In the genomic region with DNA sequence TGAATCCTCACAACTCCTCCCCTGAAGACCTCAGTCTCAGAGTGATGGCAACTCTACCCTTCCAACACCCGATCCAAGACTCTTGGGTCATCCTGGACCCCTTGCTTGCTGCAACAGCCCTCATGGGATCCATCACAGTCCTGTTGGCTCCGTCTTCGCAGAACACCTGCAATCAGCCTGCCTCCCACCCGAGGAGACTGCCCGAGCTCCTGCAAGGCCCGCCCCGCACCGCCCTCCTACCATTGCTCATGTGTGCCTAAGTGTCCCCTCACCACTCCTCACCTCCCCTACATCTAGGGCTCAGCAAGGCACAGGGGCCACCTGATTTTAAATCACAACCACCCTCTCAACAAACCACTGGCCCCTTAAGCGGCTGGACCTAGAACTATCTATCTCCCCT, we compare ENCODE assay signal across 21 cellular contexts. TPM values are rescaled to one million over a fixed set of nuclear protein-coding genes. Genes with fewer than 3 reads are reported as not detected.
DNase-seq lines count a peak whose midpoint lies in the region; ATAC-seq lines count a peak whose summit lies in the region.
"Had no signal": no experiment of that assay in that cellular context is flagged by ENCODE, and none has a peak within 500 bp of the region (broad histone marks: within the 10 kb centered on the region; RNA-seq: fewer than 3 reads in every experiment).

No MANE protein-coding gene starts in this region.

- no peak overlapping the region for H4K91ac ChIP-seq in mesenchymal stem cell (ENCODE audit: low read length)

- H2BK5ac ChIP-seq in mesenchymal stem cell (ENCODE audit: low read depth, low read length, poor library complexity, severe bottlenecking) = no peak overlapping the region

- peaks cover 0 to 12% of the 10 kb centered on the region in 2 experiments for H3K36me3 ChIP-seq in mesenchymal stem cell (ENCODE audit: control insufficient read depth in 1 of 2, insufficient read depth in 2 of 2, low read depth in 1 of 2, low read length in 2 of 2)
- H3K36me3 ChIP-seq: left lung, SJSA1, upper lobe of right lung had no signal

- H3K4me2 ChIP-seq in mesenchymal stem cell (ENCODE audit: low read length, poor library complexity, severe bottlenecking) = no peak overlapping the region

- H2AFZ ChIP-seq in mesenchymal stem cell (ENCODE audit: low read depth, low read length) = no peak overlapping the region

- peaks cover 45% of the 10 kb centered on the region for H3K79me1 ChIP-seq in mesenchymal stem cell (replicated peaks; ENCODE audit: low read length, poor library complexity, severe bottlenecking)

- DNase-seq in T-helper 1 cell (no peak), left cardiac atrium (no peak), nucleus accumbens (lab: John Stamatoyannopoulos, UW) (no peak), mesenchymal stem cell (no peak)
- DNase-seq in activated naive CD8-positive, alpha-beta T cell treated with anti-CD3 and anti-CD28 coated beads, Interleukin-2, amount 10 ng/mL, durations not matched to agents 7 days and 5 days = no peak
- DNase-seq in naive thymus-derived CD8-positive, alpha-beta T cell = no peak
- DNase-seq: cerebellar nuclear complex; DMS79 treated with DMSO at 0.1 percent for 48 hours; left lung; MM.1S; NCI-H1930; NCI-H510A treated with DMSO at 0.1 percent for 48 hours; OCI-M1; posterior cingulate gyrus; stimulated activated CD4-positive, alpha-beta T cell treated with anti-CD3 and anti-CD28 coated beads, Interleukin-4, amount 100 ng/mL, for 24 hours; upper lobe of right lung had no signal

- no peak overlapping the region for H2AK5ac ChIP-seq in mesenchymal stem cell (ENCODE audit: low read length, severe bottlenecking)

- H3K4me1 Mint-ChIP-seq in T-helper 1 cell treated with Interleukin-12 subunit alpha and Interleukin-12 subunit beta and Interleukin-4 antibody, amounts not matched to agents 30 μg/mL and 1 μg/mL, for 36 hours (ENCODE audit: low read depth) = peaks cover 83% of the 10 kb centered on the region
- peaks cover 69 to 80% (median 79%) of the 10 kb centered on the region in 3 donors for H3K4me1 Mint-ChIP-seq in IgD-negative memory B cell
- peaks cover 67% of the 10 kb centered on the region for H3K4me1 Mint-ChIP-seq in activated naive CD8-positive, alpha-beta T cell treated with anti-CD3 and anti-CD28 coated beads, Interleukin-2, amount 10 ng/mL, durations not matched to agents 7 days and 5 days
- peaks cover 58 to 94% (median 93%) of the 10 kb centered on the region in 4 donors for H3K4me1 Mint-ChIP-seq in naive thymus-derived CD8-positive, alpha-beta T cell

- peak overlapping the region; percentile 64 for H3K27ac Mint-ChIP-seq in T-helper 1 cell treated with Interleukin-12 subunit alpha and Interleukin-12 subunit beta and Interleukin-4 antibody, amounts not matched to agents 30 μg/mL and 1 μg/mL, for 36 hours
- H3K27ac Mint-ChIP-seq in IgD-negative memory B cell = peak overlapping the region; percentile 25 to 77 (median 44)
- H3K27ac Mint-ChIP-seq in activated naive CD8-positive, alpha-beta T cell treated with anti-CD3 and anti-CD28 coated beads, Interleukin-2, amount 10 ng/mL, durations not matched to agents 7 days and 5 days = peak overlapping the region; percentile 62
- H3K27ac Mint-ChIP-seq in naive thymus-derived CD8-positive, alpha-beta T cell = peak overlapping the region; percentile 88 to 97 (median 94)

- H3K23ac ChIP-seq in mesenchymal stem cell (ENCODE audit: low read length in 2 of 2) = no peak overlapping the region

- H2BK15ac ChIP-seq in mesenchymal stem cell (ENCODE audit: low read depth, poor library complexity, severe bottlenecking) = no peak overlapping the region

- no peak overlapping the region for H3K14ac ChIP-seq in mesenchymal stem cell (ENCODE audit: low read length in 2 of 2)

- no peak overlapping the region for H2BK120ac ChIP-seq in mesenchymal stem cell (ENCODE audit: low read depth, low read length)

- POLR2A ChIA-PET in activated naive CD8-positive, alpha-beta T cell treated with anti-CD3 and anti-CD28 coated beads, Interleukin-2, amount 10 ng/mL, durations not matched to agents 7 days and 5 days (lab: Charles Lee) = interaction anchor here (1.1 kb wide), 1 partner anchor 9 kb away, joined by 4 read pairs; no protein-coding TSS in a partner anchor
- POLR2A ChIA-PET in naive thymus-derived CD8-positive, alpha-beta T cell (lab: Charles Lee) = interaction anchor here (0.6 to 3.4 kb wide), 12 partner anchors 10 to 84 kb away, joined by 3 to 23 read pairs (median 6); no protein-coding TSS in a partner anchor

- no peak overlapping the region for H3K4me3 ChIP-seq in mesenchymal stem cell (ENCODE audit: insufficient read depth in 1 of 2, low read depth in 1 of 2, low read length in 2 of 2)
- H3K4me3 ChIP-seq: left lung, SJSA1, upper lobe of right lung had no signal

- no peaks in the 10 kb centered on the region for H3K9me3 Mint-ChIP-seq in T-helper 1 cell treated with Interleukin-12 subunit alpha and Interleukin-12 subunit beta and Interleukin-4 antibody, amounts not matched to agents 30 μg/mL and 1 μg/mL, for 36 hours
- no peaks in the 10 kb centered on the region for H3K9me3 Mint-ChIP-seq in IgD-negative memory B cell
- H3K9me3 Mint-ChIP-seq in activated naive CD8-positive, alpha-beta T cell treated with anti-CD3 and anti-CD28 coated beads, Interleukin-2, amount 10 ng/mL, durations not matched to agents 7 days and 5 days = no peaks in the 10 kb centered on the region
- no peaks in the 10 kb centered on the region for H3K9me3 Mint-ChIP-seq in naive thymus-derived CD8-positive, alpha-beta T cell

- no peak overlapping the region for H3K4ac ChIP-seq in mesenchymal stem cell (ENCODE audit: low read depth in 1 of 2, low read length in 2 of 2)

- no peak overlapping the region for H3K9ac ChIP-seq in mesenchymal stem cell (ENCODE audit: low read length)

- no peak overlapping the region for H3K18ac ChIP-seq in mesenchymal stem cell (ENCODE audit: low read depth in 1 of 2, low read length in 2 of 2)

- peak overlapping the region; percentile 59 for H3K4me3 Mint-ChIP-seq in T-helper 1 cell treated with Interleukin-12 subunit alpha and Interleukin-12 subunit beta and Interleukin-4 antibody, amounts not matched to agents 30 μg/mL and 1 μg/mL, for 36 hours
- peak overlapping the region in 2 of 4 donors; percentile 6 to 60 for H3K4me3 Mint-ChIP-seq in IgD-negative memory B cell
- peak overlapping the region; percentile 84 for H3K4me3 Mint-ChIP-seq in activated naive CD8-positive, alpha-beta T cell treated with anti-CD3 and anti-CD28 coated beads, Interleukin-2, amount 10 ng/mL, durations not matched to agents 7 days and 5 days
- H3K4me3 Mint-ChIP-seq in naive thymus-derived CD8-positive, alpha-beta T cell = peak overlapping the region; percentile 76 to 99 (median 98)

- H3K27me3 Mint-ChIP-seq in T-helper 1 cell treated with Interleukin-12 subunit alpha and Interleukin-12 subunit beta and Interleukin-4 antibody, amounts not matched to agents 30 μg/mL and 1 μg/mL, for 36 hours (ENCODE audit: low read depth) = no peaks in the 10 kb centered on the region
- no peaks in the 10 kb centered on the region for H3K27me3 Mint-ChIP-seq in IgD-negative memory B cell
- H3K27me3 Mint-ChIP-seq in activated naive CD8-positive, alpha-beta T cell treated with anti-CD3 and anti-CD28 coated beads, Interleukin-2, amount 10 ng/mL, durations not matched to agents 7 days and 5 days = no peaks in the 10 kb centered on the region
- no peaks in the 10 kb centered on the region for H3K27me3 Mint-ChIP-seq in naive thymus-derived CD8-positive, alpha-beta T cell

- intact Hi-C loops in left cardiac atrium (cut with DNase I) = no loop called here

- H3K27me3 ChIP-seq in mesenchymal stem cell (ENCODE audit: control insufficient read depth in 1 of 2, insufficient read depth in 1 of 2, low read length in 2 of 2) = peaks cover 0 to 36% of the 10 kb centered on the region in 2 experiments
- H3K27me3 ChIP-seq: left lung, SJSA1, upper lobe of right lung had no signal

- peaks cover 23% of the 10 kb centered on the region for H3K4me1 ChIP-seq in mesenchymal stem cell (ENCODE audit: control insufficient read depth, insufficient read depth, low read depth, low read length)
- H3K4me1 ChIP-seq: SJSA1 had no signal

- WGBS in mesenchymal stem cell = 95% methylated on average over 9 of the region's 9 CpGs

- H4K8ac ChIP-seq in mesenchymal stem cell (ENCODE audit: low read length) = no peak overlapping the region

- no peak for ATAC-seq in activated naive CD8-positive, alpha-beta T cell treated with anti-CD3 and anti-CD28 coated beads, Interleukin-2, amount 10 ng/mL, durations not matched to agents 7 days and 5 days (ENCODE audit: low read depth)
- no peak for ATAC-seq in naive thymus-derived CD8-positive, alpha-beta T cell
- ATAC-seq in left cardiac atrium = no peak
- ATAC-seq: left lung, upper lobe of right lung had no signal

- H2BK12ac ChIP-seq in mesenchymal stem cell (ENCODE audit: low read length in 2 of 2) = no peak overlapping the region

- H3K36me3 Mint-ChIP-seq in T-helper 1 cell treated with Interleukin-12 subunit alpha and Interleukin-12 subunit beta and Interleukin-4 antibody, amounts not matched to agents 30 μg/mL and 1 μg/mL, for 36 hours (ENCODE audit: low read depth) = peaks cover 52% of the 10 kb centered on the region
- H3K36me3 Mint-ChIP-seq in IgD-negative memory B cell = peaks cover 10% of the 10 kb centered on the region
- H3K36me3 Mint-ChIP-seq in activated naive CD8-positive, alpha-beta T cell treated with anti-CD3 and anti-CD28 coated beads, Interleukin-2, amount 10 ng/mL, durations not matched to agents 7 days and 5 days = peaks cover 46% of the 10 kb centered on the region
- peaks cover 0 to 33% (median 3%) of the 10 kb centered on the region in 3 donors for H3K36me3 Mint-ChIP-seq in naive thymus-derived CD8-positive, alpha-beta T cell

- no peak overlapping the region for H3K27ac ChIP-seq in mesenchymal stem cell (ENCODE audit: low read length, poor library complexity, severe bottlenecking)
- H3K27ac ChIP-seq: 22Rv1, C4-2B, left lung, SJSA1, upper lobe of right lung had no signal

- no peaks in the 10 kb centered on the region for H3K9me3 ChIP-seq in mesenchymal stem cell (ENCODE audit: control insufficient read depth, low read length)
- H3K9me3 ChIP-seq: left lung, SJSA1, upper lobe of right lung had no signal

RNA-seq across cellular contexts. Expression of a gene that starts 5.3 kb away (rescaled TPM):
- 35.3 TPM for polyA plus RNA-seq in IgD-negative memory B cell
- 100 to 1,000 TPM; 370 to 391 TPM for total RNA-seq in activated naive CD8-positive, alpha-beta T cell treated with anti-CD3 and anti-CD28 coated beads, Interleukin-2, amount 10 ng/mL, durations not matched to agents 7 days and 5 days
- 100 to 1,000 TPM; 565 to 573 TPM for total RNA-seq in naive thymus-derived CD8-positive, alpha-beta T cell
- 100 to 1,000 TPM; 154 to 359 (median 176) TPM for polyA plus RNA-seq in naive thymus-derived CD8-positive, alpha-beta T cell
- 10 to 100 TPM; 17.5 to 22.4 TPM for total RNA-seq in left cardiac atrium
- 3.2 TPM for polyA plus RNA-seq in mesenchymal stem cell (2013, experiment 1 of 2)
- 3.2 TPM for polyA plus RNA-seq in mesenchymal stem cell (2013, experiment 2 of 2)

Comparison
In these comparisons a context has a peak if more than half of its experiments do, and no peak if none do; other contexts are left out.
1. H3K27ac Mint-ChIP-seq: peak in every context shown above with its lines; median percentile 94 in naive thymus-derived CD8-positive, alpha-beta T cell; 64 in T-helper 1 cell treated with Interleukin-12 subunit alpha and Interleukin-12 subunit beta and Interleukin-4 antibody, amounts not matched to agents 30 μg/mL and 1 μg/mL, for 36 hours; 62 in activated naive CD8-positive, alpha-beta T cell treated with anti-CD3 and anti-CD28 coated beads, Interleukin-2, amount 10 ng/mL, durations not matched to agents 7 days and 5 days; 44 in IgD-negative memory B cell.
2. RNA of a gene that starts 5.3 kb away (total RNA-seq): 565 to 573 TPM in naive thymus-derived CD8-positive, alpha-beta T cell and 370 to 391 TPM in activated naive CD8-positive, alpha-beta T cell treated with anti-CD3 and anti-CD28 coated beads, Interleukin-2, amount 10 ng/mL, durations not matched to agents 7 days and 5 days; 17.5 to 22.4 TPM in left cardiac atrium; every median in the first group is over 10 times any median in the second.